Comparison of ENCODE assay signal across 13 cellular contexts in the genomic region with DNA sequence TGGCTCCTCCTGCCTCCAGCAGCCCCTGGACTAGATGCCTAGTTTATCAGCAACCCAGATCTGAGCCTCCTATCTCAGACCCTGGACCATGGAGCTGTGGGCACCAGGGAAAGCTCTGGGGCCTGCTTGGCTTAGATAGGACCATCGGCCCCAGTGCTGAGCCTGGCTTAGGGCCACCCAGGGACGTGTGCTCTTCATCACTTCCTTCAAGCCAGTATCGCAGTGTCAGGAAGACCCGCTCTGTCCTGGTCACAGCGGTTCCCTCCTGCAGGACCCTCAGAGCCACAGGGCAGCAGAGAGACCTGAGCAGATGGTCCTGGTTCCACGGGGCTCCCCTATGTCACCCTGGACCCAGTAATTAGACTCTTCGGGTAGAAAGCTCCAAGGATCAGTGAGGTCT.
"Had no signal": no experiment of that assay in that cellular context is flagged by ENCODE, and none has a peak within 500 bp of the region (broad histone marks: within the 10 kb centered on the region; RNA-seq: fewer than 3 reads in every experiment).

No MANE protein-coding gene starts in this region.

- H2AFZ ChIP-seq: parathyroid adenoma had no signal

- H3K9me3 ChIP-seq: heart left ventricle, left lung, stomach, thoracic aorta had no signal

- H3K36me3 Mint-ChIP-seq: activated naive CD4-positive, alpha-beta T cell treated with anti-CD3 and anti-CD28 coated beads, Interleukin-2, amount 10 ng/mL, durations not matched to agents 7 days and 5 days; memory B cell had no signal

- H3K27me3 ChIP-seq: foreskin keratinocyte, heart left ventricle, stomach had no signal

- H3K9me3 Mint-ChIP-seq: activated naive CD4-positive, alpha-beta T cell treated with anti-CD3 and anti-CD28 coated beads, Interleukin-2, amount 10 ng/mL, durations not matched to agents 7 days and 5 days; memory B cell; nephron progenitor cell had no signal

- H3K9ac ChIP-seq: parathyroid adenoma had no signal

- H3K79me2 ChIP-seq: parathyroid adenoma had no signal

- H3K36me3 ChIP-seq: heart left ventricle, left lung, stomach, thoracic aorta had no signal

- H3K4me3 Mint-ChIP-seq: activated naive CD4-positive, alpha-beta T cell treated with anti-CD3 and anti-CD28 coated beads, Interleukin-2, amount 10 ng/mL, durations not matched to agents 7 days and 5 days; memory B cell; nephron progenitor cell had no signal

- H3K4me1 ChIP-seq: parathyroid adenoma had no signal

- H3K27ac ChIP-seq: foreskin keratinocyte, left lung, parathyroid adenoma, stomach, thoracic aorta had no signal

- H3K27ac Mint-ChIP-seq: activated naive CD4-positive, alpha-beta T cell treated with anti-CD3 and anti-CD28 coated beads, Interleukin-2, amount 10 ng/mL, durations not matched to agents 7 days and 5 days; memory B cell had no signal

- H3K4me3 ChIP-seq: heart left ventricle, left lung, stomach, thoracic aorta had no signal

- DNase-seq: activated CD4-positive, alpha-beta T cell treated with anti-CD3 and anti-CD28 coated beads, Interleukin-2, amount 50 U/mL, for 4 hours; activated naive CD4-positive, alpha-beta T cell treated with anti-CD3 and anti-CD28 coated beads, Interleukin-2, amount 10 ng/mL, durations not matched to agents 7 days and 5 days; amniotic stem cell; foreskin keratinocyte; heart left ventricle; left lung; nephron progenitor cell; stimulated activated CD4-positive, alpha-beta T cell treated with anti-CD3 and anti-CD28 coated beads, Interleukin-4, amount 100 ng/mL, for 1 hour; stimulated activated CD8-positive, alpha-beta memory T cell treated with anti-CD3 and anti-CD28 coated beads, Interleukin-4, amount 100 ng/mL, for 48 hours had no signal
